In genomic region chr3:170899455-170899854, GRCh38 we compare ENCODE assay signal across 36 cellular contexts.
"Had no signal": no experiment of that assay in that cellular context is flagged by ENCODE, and none has a peak within 500 bp of the region (broad histone marks: within the 10 kb centered on the region; RNA-seq: fewer than 3 reads in every experiment).

No MANE protein-coding gene starts in this region.

- H3K27me3 ChIP-seq: MG63 had no signal

- H3K4me3 ChIP-seq: MG63 had no signal

- DNase-seq: MG63, MM.1S, MV-4-11, NCI-H1048, NCI-H1092, NCI-H1092 treated with DMSO at 0.1 percent for 48 hours, NCI-H1105, NCI-H1105 treated with DMSO at 0.1 percent for 48 hours, NCI-H1417, NCI-H1417 treated with DMSO at 0.1 percent for 48 hours, NCI-H1436, NCI-H1436 treated with DMSO at 0.1 percent for 48 hours, NCI-H146, NCI-H1694, NCI-H1694 treated with DMSO at 0.1 percent for 48 hours, NCI-H187, NCI-H187 treated with DMSO at 0.1 percent for 48 hours, NCI-H1930, NCI-H2029, NCI-H2029 treated with DMSO at 0.1 percent for 48 hours, NCI-H2081, NCI-H2081 treated with DMSO at 0.1 percent for 48 hours, NCI-H2107, NCI-H2171, NCI-H2171 treated with DMSO at 0.1 percent for 48 hours, NCI-H2227 treated with DMSO at 0.1 percent for 48 hours, NCI-H226, NCI-H345, NCI-H446, NCI-H446 treated with DMSO at 0.1 percent for 48 hours, NCI-H510A, NCI-H510A treated with DMSO at 0.1 percent for 48 hours, NCI-H524, NCI-H524 treated with DMSO at 0.1 percent for 48 hours, NCI-H526, NCI-H526 treated with DMSO at 0.1 percent for 48 hours had no signal

- H3K9me3 ChIP-seq: MG63 had no signal
